In genomic region chr9:2043881-2044462, GRCh38 we compare ENCODE assay signal across 15 cellular contexts.
A peak's percentile ranks its signal among the peaks of the same experiment; 100 is the strongest.
DNase-seq lines count a peak whose midpoint lies in the region; ATAC-seq and TF ChIP-seq lines count a peak whose summit lies in the region.
"Had no signal": no experiment of that assay in that cellular context is flagged by ENCODE, and none has a peak within 500 bp of the region (broad histone marks: within the 10 kb centered on the region; RNA-seq: fewer than 3 reads in every experiment).

No MANE protein-coding gene starts in this region.

- H3K36me3 Mint-ChIP-seq in activated naive CD8-positive, alpha-beta T cell = peaks cover 11% of the 10 kb centered on the region
- H3K36me3 Mint-ChIP-seq: WTC11 had no signal

- H3K9ac ChIP-seq in BLaER1 = no peak overlapping the region; the same call in 1 of the 2 replicates

- peaks cover 31% of the 10 kb centered on the region for H3K4me1 ChIP-seq in BLaER1

- TF ChIP-seq POLR2A in erythroblast (IDR thresholded peaks at IDR 0.05; ENCODE audit: low read length) = no peak

- peak overlapping the region; percentile 6 for H3K4me3 Mint-ChIP-seq in activated naive CD8-positive, alpha-beta T cell
- H3K4me3 Mint-ChIP-seq: WTC11 had no signal

- H3K36me3 ChIP-seq in BLaER1 = peaks cover 80% of the 10 kb centered on the region

- DNase-seq in effector CD8-positive, alpha-beta T cell (lab: John Stamatoyannopoulos, UW) = no peak
- no peak for DNase-seq in erythroblast (lab: John Stamatoyannopoulos, UW)
- no peak for DNase-seq in NCI-H2196 (lab: John Stamatoyannopoulos, UW; ENCODE audit: unreplicated experiment)
- no peak for DNase-seq in NCI-H2227 (lab: John Stamatoyannopoulos, UW; ENCODE audit: unreplicated experiment)
- DNase-seq: activated naive CD4-positive, alpha-beta T cell; EL; foreskin fibroblast; left colon; NCI-H345 had no signal

- no peaks in the 10 kb centered on the region for H3K27me3 Mint-ChIP-seq in activated naive CD8-positive, alpha-beta T cell

- H3K4me1 Mint-ChIP-seq in activated naive CD8-positive, alpha-beta T cell (ENCODE audit: low read depth) = peaks cover 36% of the 10 kb centered on the region

- ATAC-seq in GM19035 (IDR thresholded peaks at IDR 0.05; ENCODE audit: unreplicated experiment) (peak; percentile 65), HG02885 (IDR thresholded peaks at IDR 0.05; ENCODE audit: poor library complexity, unreplicated experiment) (peak; percentile 72)
- ATAC-seq: left colon, Right ventricle myocardium inferior, WTC11 had no signal

- H3K4me3 ChIP-seq in BLaER1 = no peak overlapping the region

- H4K20me1 ChIP-seq in BLaER1 = peaks cover 6% of the 10 kb centered on the region; the same call in 1 of the 2 replicates

- no peaks in the 10 kb centered on the region for H3K27me3 ChIP-seq in BLaER1

- H3K27ac ChIP-seq in BLaER1 = peak overlapping the region; percentile 42

- H3K27ac Mint-ChIP-seq in activated naive CD8-positive, alpha-beta T cell = peak overlapping the region; percentile 79
- H3K27ac Mint-ChIP-seq: WTC11 had no signal

- H3K4me2 ChIP-seq in BLaER1 = peak overlapping the region; percentile 63

- H3K9me3 ChIP-seq in BLaER1 = 0 out of 2 replicates have a peak, but pooled peaks cover 3% of the 10 kb centered on the region

- no peaks in the 10 kb centered on the region for H3K9me3 Mint-ChIP-seq in activated naive CD8-positive, alpha-beta T cell (ENCODE audit: low read depth)
- H3K9me3 Mint-ChIP-seq: WTC11 had no signal
